Comparison of ENCODE assay signal across 2 cellular contexts in the genomic region with DNA sequence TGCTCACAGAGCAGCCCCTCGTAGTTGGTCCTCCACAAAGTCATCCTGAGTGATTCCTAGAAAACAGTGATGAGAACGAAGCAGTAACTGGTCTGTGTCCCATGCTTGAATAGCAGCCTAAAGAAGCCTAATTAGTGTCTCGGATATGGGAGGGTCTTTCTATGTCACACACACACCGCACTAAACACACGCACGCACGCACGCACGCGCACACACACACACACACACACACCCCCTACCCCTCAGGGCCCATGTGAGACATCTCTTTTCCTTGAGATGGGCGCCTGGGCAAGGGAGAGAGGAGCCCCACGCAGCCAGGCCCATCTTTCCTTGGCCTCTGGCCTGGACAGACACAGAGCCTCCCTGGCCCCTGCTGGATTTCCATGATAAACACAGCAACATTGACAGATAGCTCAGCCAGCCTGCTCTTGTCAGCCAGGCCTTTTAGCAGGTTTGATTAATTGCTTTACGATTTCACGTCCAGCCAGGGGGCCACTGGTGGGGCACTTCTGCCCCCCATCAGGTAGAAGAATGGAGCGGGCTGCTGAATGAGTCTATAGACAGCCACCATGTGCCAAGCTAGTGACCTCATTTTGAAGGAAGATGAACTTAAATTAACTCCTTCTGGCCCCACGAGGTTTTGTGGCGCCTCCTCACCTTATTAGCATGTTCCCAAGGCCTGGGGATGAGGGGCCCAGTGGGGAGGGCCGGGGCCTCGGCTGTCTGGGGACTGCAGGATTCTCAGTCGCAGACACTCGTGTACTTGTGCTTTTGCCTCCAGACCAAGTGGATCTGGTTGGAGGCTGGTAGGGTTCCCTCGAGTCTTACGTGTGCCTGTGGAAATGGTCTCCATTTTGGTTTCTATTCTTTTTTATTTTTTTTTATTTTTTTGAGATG.
TF ChIP-seq lines count a peak whose summit lies in the region.

No MANE protein-coding gene starts in this region.

TF ChIP-seq in K562, 482 proteins besides CTCF, POLR2A, EP300 and RAD21:
- TF ChIP-seq ATF7 (IDR thresholded peaks at IDR 0.05) = no peak
- no peak for TF ChIP-seq ZNF551 (CRISPR knock-in tag; IDR thresholded peaks at IDR 0.05)
- peak; percentile 49 for TF ChIP-seq MEIS2 (IDR thresholded peaks at IDR 0.05; ENCODE audit: partially characterized antibody)
- no peak for TF ChIP-seq ETV6 (IDR thresholded peaks at IDR 0.05; ENCODE audit: borderline replicate concordance in 1 of 2, low read depth in 2 of 2, low read length in 1 of 2)
- no peak for TF ChIP-seq ETV6 (CRISPR knock-in tag; IDR thresholded peaks at IDR 0.05; ENCODE audit: borderline replicate concordance)
- TF ChIP-seq, protein P1, sequence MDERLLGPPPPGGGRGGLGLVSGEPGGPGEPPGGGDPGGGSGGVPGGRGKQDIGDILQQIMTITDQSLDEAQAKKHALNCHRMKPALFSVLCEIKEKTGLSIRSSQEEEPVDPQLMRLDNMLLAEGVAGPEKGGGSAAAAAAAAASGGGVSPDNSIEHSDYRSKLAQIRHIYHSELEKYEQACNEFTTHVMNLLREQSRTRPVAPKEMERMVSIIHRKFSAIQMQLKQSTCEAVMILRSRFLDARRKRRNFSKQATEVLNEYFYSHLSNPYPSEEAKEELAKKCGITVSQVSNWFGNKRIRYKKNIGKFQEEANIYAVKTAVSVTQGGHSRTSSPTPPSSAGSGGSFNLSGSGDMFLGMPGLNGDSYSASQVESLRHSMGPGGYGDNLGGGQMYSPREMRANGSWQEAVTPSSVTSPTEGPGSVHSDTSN (CRISPR knock-in tag; IDR thresholded peaks at IDR 0.05; ENCODE audit: low read depth) = no peak
- TF ChIP-seq, protein P1 (tag; conservative IDR thresholded peaks at IDR 0.05; ENCODE audit: low read depth) = 0 out of 2 replicates have a peak, but pooled peaks have one; percentile 20
- TF ChIP-seq SP1 (CRISPR knock-in tag; IDR thresholded peaks at IDR 0.05) = no peak
- no peak for TF ChIP-seq ZBTB17 (CRISPR knock-in tag; IDR thresholded peaks at IDR 0.05)
- TF ChIP-seq POLR2AphosphoS5 (IDR thresholded peaks at IDR 0.05; ENCODE audit: control insufficient read depth, insufficient read depth, low read depth, low read length) = no peak
- TF ChIP-seq ZNF174 (CRISPR knock-in tag; IDR thresholded peaks at IDR 0.05) = no peak
- no peak for TF ChIP-seq PHB2 (IDR thresholded peaks at IDR 0.05; ENCODE audit: low read depth)
- TF ChIP-seq ESRRB (CRISPR knock-in tag; IDR thresholded peaks at IDR 0.05; ENCODE audit: borderline replicate concordance) = no peak
- TF ChIP-seq ZNF232 (CRISPR knock-in tag; IDR thresholded peaks at IDR 0.05) = no peak
- no peak for TF ChIP-seq RNF2 (IDR thresholded peaks at IDR 0.05)
- no peak for TF ChIP-seq ZC3H4 (CRISPR knock-in tag; IDR thresholded peaks at IDR 0.05; ENCODE audit: borderline replicate concordance)
- TF ChIP-seq SMC3 (conservative IDR thresholded peaks at IDR 0.05; ENCODE audit: insufficient read depth, low read depth, low read length) = no peak
- TF ChIP-seq SMAD2 (IDR thresholded peaks at IDR 0.05; ENCODE audit: low read depth, low read length) = no peak
- TF ChIP-seq POLR2G (IDR thresholded peaks at IDR 0.05; ENCODE audit: low read depth, low read length) = 0 out of 2 replicates have a peak, but pooled peaks have one; percentile 18
- no peak for TF ChIP-seq DIDO1 (tag; IDR thresholded peaks at IDR 0.05; ENCODE audit: low read depth)
- TF ChIP-seq, protein P2, sequence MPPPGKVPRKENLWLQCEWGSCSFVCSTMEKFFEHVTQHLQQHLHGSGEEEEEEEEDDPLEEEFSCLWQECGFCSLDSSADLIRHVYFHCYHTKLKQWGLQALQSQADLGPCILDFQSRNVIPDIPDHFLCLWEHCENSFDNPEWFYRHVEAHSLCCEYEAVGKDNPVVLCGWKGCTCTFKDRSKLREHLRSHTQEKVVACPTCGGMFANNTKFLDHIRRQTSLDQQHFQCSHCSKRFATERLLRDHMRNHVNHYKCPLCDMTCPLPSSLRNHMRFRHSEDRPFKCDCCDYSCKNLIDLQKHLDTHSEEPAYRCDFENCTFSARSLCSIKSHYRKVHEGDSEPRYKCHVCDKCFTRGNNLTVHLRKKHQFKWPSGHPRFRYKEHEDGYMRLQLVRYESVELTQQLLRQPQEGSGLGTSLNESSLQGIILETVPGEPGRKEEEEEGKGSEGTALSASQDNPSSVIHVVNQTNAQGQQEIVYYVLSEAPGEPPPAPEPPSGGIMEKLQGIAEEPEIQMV (tag; conservative IDR thresholded peaks at IDR 0.05; ENCODE audit: low read depth) = no peak
- no peak for TF ChIP-seq LARP7 (IDR thresholded peaks at IDR 0.05)
- TF ChIP-seq HNRNPLL (IDR thresholded peaks at IDR 0.05; ENCODE audit: low read depth, low read length, poor library complexity, severe bottlenecking) = peak; percentile 42
- no peak for TF ChIP-seq PHF21A (IDR thresholded peaks at IDR 0.05; ENCODE audit: borderline replicate concordance, low read depth)
- no peak for TF ChIP-seq ZNF57 (CRISPR knock-in tag; IDR thresholded peaks at IDR 0.05)
- no peak for TF ChIP-seq ZBTB5 (IDR thresholded peaks at IDR 0.05)
- no peak for TF ChIP-seq EHMT2 (IDR thresholded peaks at IDR 0.05)

TF ChIP-seq in GM12891, 5 proteins besides CTCF, POLR2A, EP300 and RAD21:
- no peak for TF ChIP-seq SPI1 (IDR thresholded peaks at IDR 0.05; ENCODE audit: low read depth, low read length)
- TF ChIP-seq PAX5 (IDR thresholded peaks at IDR 0.05; ENCODE audit: insufficient read depth, low read length, severe bottlenecking) = no peak
- TF ChIP-seq POU2F2 (IDR thresholded peaks at IDR 0.05; ENCODE audit: low read depth, low read length) = no peak
- TF ChIP-seq TAF1 (IDR thresholded peaks at IDR 0.05; ENCODE audit: low read depth, low read length) = no peak
- TF ChIP-seq POLR2AphosphoS5 (IDR thresholded peaks at IDR 0.05; ENCODE audit: low read depth, low read length) = no peak
